Comparison of ENCODE assay signal across 17 cellular contexts in genomic region chr1:163864207-163864606, GRCh38.
"Had no signal": no experiment of that assay in that cellular context is flagged by ENCODE, and none has a peak within 500 bp of the region (broad histone marks: within the 10 kb centered on the region; RNA-seq: fewer than 3 reads in every experiment).

No MANE protein-coding gene starts in this region.

- H3K27me3 ChIP-seq: MG63 had no signal

- H3K9ac ChIP-seq: SK-N-SH had no signal

- H3K27ac ChIP-seq: RWPE1 had no signal

- ATAC-seq: Panc1, PC-3 had no signal

- H3K36me3 ChIP-seq: MG63 had no signal

- H3K9me3 ChIP-seq: MG63, SK-N-SH had no signal

- H3K4me2 ChIP-seq: SK-N-SH had no signal

- DNase-seq: KBM-7, MG63, NCI-H1092, NCI-H1105 treated with DMSO at 0.1 percent for 48 hours, NCI-H1417 treated with DMSO at 0.1 percent for 48 hours, NCI-H146, NCI-H1930, NCI-H2081, NCI-H2107, NCI-H2227 treated with DMSO at 0.1 percent for 48 hours, NCI-H526 treated with DMSO at 0.1 percent for 48 hours, NCI-H748 treated with DMSO at 0.1 percent for 48 hours, PC-3, SK-N-SH, SW 1271 had no signal

- H3K4me3 ChIP-seq: MG63 had no signal
